Comparison of ENCODE assay signal across 13 cellular contexts in the genomic region with DNA sequence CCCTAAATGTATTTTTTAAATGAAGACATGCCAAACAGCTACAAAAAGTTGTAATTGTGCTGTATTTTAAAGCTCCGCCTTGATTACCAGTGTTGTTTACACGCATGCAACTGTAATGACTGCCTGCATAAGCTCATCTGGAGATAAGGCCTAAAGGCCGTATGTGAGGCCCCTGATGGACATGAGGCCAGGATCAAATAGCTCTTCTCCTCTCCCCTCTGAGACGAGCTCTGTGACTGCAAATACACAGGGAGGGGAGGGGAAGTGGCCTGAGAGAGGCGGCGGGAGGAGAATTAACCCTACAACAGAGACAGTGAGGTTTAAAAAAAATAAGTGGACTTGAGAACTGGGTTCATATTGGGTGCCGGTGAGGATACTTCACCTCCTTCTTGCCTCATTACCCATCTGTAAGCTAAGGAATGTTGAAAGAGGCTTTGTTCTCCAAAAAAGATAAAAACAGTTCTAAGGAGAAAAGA.
A peak's percentile ranks its signal among the peaks of the same experiment; 100 is the strongest.
DNase-seq lines count a peak whose midpoint lies in the region; ATAC-seq and TF ChIP-seq lines count a peak whose summit lies in the region.
"Had no signal": no experiment of that assay in that cellular context is flagged by ENCODE, and none has a peak within 500 bp of the region (broad histone marks: within the 10 kb centered on the region; RNA-seq: fewer than 3 reads in every experiment).

No MANE protein-coding gene starts in this region.

- no peak for TF ChIP-seq POLR2A in spleen (IDR thresholded peaks at IDR 0.05)

- CTCF ChIA-PET in CD8-positive, alpha-beta T cell (lab: Charles Lee): no interaction called here

- H3K9ac ChIP-seq in HUES6 (ENCODE audit: low read length): peak overlapping the region; percentile 80
- H3K9ac ChIP-seq: KMS-11 had no signal

- TF ChIP-seq CTCF in dorsolateral prefrontal cortex (IDR thresholded peaks at IDR 0.05 in 54 of 56, conservative IDR thresholded peaks at IDR 0.05 in 2 of 56; ENCODE audit: low read depth in 1 of 56, partially characterized antibody in 56 of 56): no peak
- no peak for TF ChIP-seq CTCF in kidney epithelial cell (IDR thresholded peaks at IDR 0.05; ENCODE audit: insufficient read depth, low read length, poor library complexity, severe bottlenecking)
- no peak for TF ChIP-seq CTCF in spleen (IDR thresholded peaks at IDR 0.05 in 8 of 11, conservative IDR thresholded peaks at IDR 0.05 in 3 of 11)
- no peak for TF ChIP-seq CTCF in CD8-positive, alpha-beta T cell (IDR thresholded peaks at IDR 0.05)

- peak overlapping the region; percentile 49 for H3K4me3 ChIP-seq in HUES6 (ENCODE audit: low read depth, low read length)
- peak overlapping the region in 2 of 59 donors; percentile 14 to 43 for H3K4me3 ChIP-seq in dorsolateral prefrontal cortex
- H3K4me3 ChIP-seq in kidney epithelial cell (ENCODE audit: low read depth, low read length): no peak overlapping the region
- H3K4me3 ChIP-seq in spleen: no peak overlapping the region
- no peak overlapping the region for H3K4me3 ChIP-seq in CD8-positive, alpha-beta T cell (ENCODE audit: low read depth, low read length)
- H3K4me3 ChIP-seq: cardiac muscle cell had no signal

- no peaks in the 10 kb centered on the region; the same call in 1 of the 2 replicates for H3K27me3 ChIP-seq in HUES6 (ENCODE audit: control insufficient read depth, insufficient read depth, low read length)
- H3K27me3 ChIP-seq in dorsolateral prefrontal cortex: peaks cover 0 to 10% (median 0%) of the 10 kb centered on the region in 45 donors
- H3K27me3 ChIP-seq in kidney epithelial cell (ENCODE audit: control insufficient read depth, insufficient read depth, low read length): no peaks in the 10 kb centered on the region
- H3K27me3 ChIP-seq in spleen (replicated peaks in 1 of 7): peaks cover 0 to 22% (median 3%) of the 10 kb centered on the region in 7 donors
- H3K27me3 ChIP-seq in CD8-positive, alpha-beta T cell (ENCODE audit: insufficient read depth, low read length): no peaks in the 10 kb centered on the region
- H3K27me3 ChIP-seq: cardiac muscle cell had no signal

- no peak overlapping the region for H3K4me3 Mint-ChIP-seq in CD8-positive, alpha-beta T cell
- H3K4me3 Mint-ChIP-seq: activated T-cell treated with anti-CD3 and anti-CD28 coated beads, Interleukin-2, amount 50 U/mL, for 4 hours; CD4-positive, alpha-beta memory T cell had no signal

- peaks cover 13% of the 10 kb centered on the region for H3K27me3 Mint-ChIP-seq in CD8-positive, alpha-beta T cell (ENCODE audit: low read depth)

- no peak for DNase-seq in dorsolateral prefrontal cortex
- peak; percentile 72 for DNase-seq in kidney epithelial cell (ENCODE audit: low read depth)
- no peak for DNase-seq in spleen
- DNase-seq in CD8-positive, alpha-beta T cell: no peak
- no peak for DNase-seq in NCI-H345 (lab: John Stamatoyannopoulos, UW)
- DNase-seq in COR-L47 (lab: John Stamatoyannopoulos, UW): no peak
- DNase-seq: activated T-cell treated with anti-CD3 and anti-CD28 coated beads, Interleukin-2, amount 50 U/mL, for 4 hours; CD4-positive, alpha-beta memory T cell; NCI-H2171 had no signal

- H3K27ac ChIP-seq in HUES6 (ENCODE audit: low read depth, low read length) (peak overlapping the region; percentile 63; the same call in 1 of the 2 replicates), dorsolateral prefrontal cortex (peak overlapping the region in 49 of 59 donors; percentile 1 to 82 (median 59)), spleen (peak overlapping the region in 7 of 8 donors; percentile 17 to 63 (median 54))
- H3K27ac ChIP-seq in CD8-positive, alpha-beta T cell (ENCODE audit: low read depth, low read length): no peak overlapping the region
- H3K27ac ChIP-seq: cardiac muscle cell, KMS-11 had no signal

- H3K9me3 Mint-ChIP-seq in CD8-positive, alpha-beta T cell: peaks cover 8% of the 10 kb centered on the region
- H3K9me3 Mint-ChIP-seq: activated T-cell treated with anti-CD3 and anti-CD28 coated beads, Interleukin-2, amount 50 U/mL, for 4 hours had no signal

- no peaks in the 10 kb centered on the region for H3K4me1 Mint-ChIP-seq in CD8-positive, alpha-beta T cell (ENCODE audit: low read depth)
- H3K4me1 Mint-ChIP-seq: CD4-positive, alpha-beta memory T cell had no signal

- H3K27ac Mint-ChIP-seq in CD8-positive, alpha-beta T cell: no peak overlapping the region
- H3K27ac Mint-ChIP-seq: CD4-positive, alpha-beta memory T cell had no signal

- H3K36me3 Mint-ChIP-seq in CD8-positive, alpha-beta T cell: no peaks in the 10 kb centered on the region
- H3K36me3 Mint-ChIP-seq: CD4-positive, alpha-beta memory T cell had no signal

- 70 to 83% (median 80%) methylated on average over 6 to 7 of the region's 7 CpGs for WGBS in spleen, 5 donors

- POLR2A ChIA-PET in CD8-positive, alpha-beta T cell (lab: Charles Lee): no interaction called here

- intact Hi-C loops in dorsolateral prefrontal cortex (cut with DNase I) (no loop called here), spleen (cut with DNase I; ENCODE audit: low total_unique reads) (no loop called here)
- intact Hi-C loops in CD8-positive, alpha-beta T cell (cut with DNase I, micrococcal nuclease): no loop called here

- H3K9me3 ChIP-seq in HUES6 (ENCODE audit: control insufficient read depth, insufficient read depth, low read depth, low read length) (peaks cover 14% of the 10 kb centered on the region; the same call in 1 of the 2 replicates), spleen (peaks cover 0 to 14% (median 8%) of the 10 kb centered on the region in 8 donors)
- H3K9me3 ChIP-seq in CD8-positive, alpha-beta T cell (ENCODE audit: low read length): no peaks in the 10 kb centered on the region

- H3K4me1 ChIP-seq in HUES6 (ENCODE audit: control insufficient read depth, insufficient read depth, low read length) (peaks cover 27% of the 10 kb centered on the region), spleen (peaks cover 0 to 13% (median 0%) of the 10 kb centered on the region in 6 donors)
- H3K4me1 ChIP-seq in CD8-positive, alpha-beta T cell (ENCODE audit: insufficient read depth, low read length): no peaks in the 10 kb centered on the region

- H3K36me3 ChIP-seq in HUES6 (ENCODE audit: control insufficient read depth, insufficient read depth, low read length) (no peaks in the 10 kb centered on the region), kidney epithelial cell (ENCODE audit: control insufficient read depth, insufficient read depth, low read length) (no peaks in the 10 kb centered on the region), spleen (no peaks in the 10 kb centered on the region)
- no peaks in the 10 kb centered on the region for H3K36me3 ChIP-seq in CD8-positive, alpha-beta T cell (ENCODE audit: insufficient read depth, low read length)
- H3K36me3 ChIP-seq: cardiac muscle cell had no signal

- no peak for ATAC-seq in CD8-positive, alpha-beta T cell
- ATAC-seq in HG02973 (IDR thresholded peaks at IDR 0.05; ENCODE audit: unreplicated experiment): no peak
- ATAC-seq: activated T-cell treated with anti-CD3 and anti-CD28 coated beads, Interleukin-2, amount 50 U/mL, for 4 hours had no signal
